In genomic region chr17:32929588-32929987, GRCh38 we compare ENCODE assay signal across 16 cellular contexts. TPM values are rescaled to one million over a fixed set of nuclear protein-coding genes. Genes with fewer than 3 reads are reported as not detected.
DNase-seq lines count a peak whose midpoint lies in the region; ATAC-seq and TF ChIP-seq lines count a peak whose summit lies in the region.
"Had no signal": no experiment of that assay in that cellular context is flagged by ENCODE, and none has a peak within 500 bp of the region (broad histone marks: within the 10 kb centered on the region; RNA-seq: fewer than 3 reads in every experiment).

No MANE protein-coding gene starts in this region.

- TF ChIP-seq CTCF in left ventricle myocardium inferior (IDR thresholded peaks at IDR 0.05; ENCODE audit: borderline replicate concordance) (no peak), endothelial cell (IDR thresholded peaks at IDR 0.05; ENCODE audit: unreplicated experiment) (no peak), nephron progenitor cell (IDR thresholded peaks at IDR 0.05) (no peak), omental fat pad (IDR thresholded peaks at IDR 0.05) (no peak)

- H3K9me3 ChIP-seq in left ventricle myocardium inferior (replicated peaks): no peaks in the 10 kb centered on the region
- H3K9me3 ChIP-seq: A549 had no signal

- H3K27me3 ChIP-seq in left ventricle myocardium inferior (ENCODE audit: low read depth): peaks cover 57% of the 10 kb centered on the region

- no peak overlapping the region for H3K27ac Mint-ChIP-seq in endothelial cell (ENCODE audit: unreplicated experiment)
- peak overlapping the region; percentile 46 for H3K27ac Mint-ChIP-seq in nephron progenitor cell
- H3K27ac Mint-ChIP-seq: naive B cell had no signal

- intact Hi-C loops in left ventricle myocardium inferior (cut with micrococcal nuclease) (no loop called here), cardiac septum (cut with DNase I) (no loop called here)

- H3K27me3 Mint-ChIP-seq in endothelial cell (ENCODE audit: unreplicated experiment) (peaks cover 2% of the 10 kb centered on the region), nephron progenitor cell (ENCODE audit: low read depth, poor library complexity) (no peaks in the 10 kb centered on the region)

- no peaks in the 10 kb centered on the region for H3K4me1 Mint-ChIP-seq in endothelial cell (ENCODE audit: unreplicated experiment)
- H3K4me1 Mint-ChIP-seq in nephron progenitor cell: peaks cover 23% of the 10 kb centered on the region

- POLR2A ChIA-PET in HEK293T (lab: Yijun Ruan, JAX): interaction anchor here (0.5 to 2.4 kb wide), 5 partner anchors 9 to 91 kb away, joined by 3 to 12 read pairs (median 4); no protein-coding TSS in a partner anchor

- peaks cover 16% of the 10 kb centered on the region for H3K4me1 ChIP-seq in left ventricle myocardium inferior

- H3K4me3 Mint-ChIP-seq in endothelial cell (ENCODE audit: unreplicated experiment): peak overlapping the region; percentile 57
- H3K4me3 Mint-ChIP-seq in nephron progenitor cell: no peak overlapping the region
- H3K4me3 Mint-ChIP-seq: naive B cell had no signal

- ATAC-seq in GM21825 (IDR thresholded peaks at IDR 0.05; ENCODE audit: unreplicated experiment) (no peak), omental fat pad (ENCODE audit: low FRiP score) (no peak)
- ATAC-seq: A549, GM12878 had no signal

- DNase-seq in left ventricle myocardium inferior (no peak), cardiac septum (ENCODE audit: low spot score) (no peak), endothelial cell (ENCODE audit: low spot score) (no peak), nephron progenitor cell (no peak), HEK293T (ENCODE audit: extremely low spot score) (no peak), omental fat pad (ENCODE audit: low spot score) (no peak)
- DNase-seq in activated CD4-positive, alpha-beta T cell treated with anti-CD3 and anti-CD28 coated beads, Interleukin-2, amount 50 U/mL, for 1 hour: no peak
- DNase-seq: activated CD4-positive, alpha-beta T cell treated with anti-CD3 and anti-CD28 coated beads, Interleukin-2, amount 50 U/mL, for 48 hours; activated gamma-delta T cell; GOT3; naive B cell; NCI-H1436 treated with DMSO at 0.1 percent for 48 hours; NCI-H510A treated with DMSO at 0.1 percent for 48 hours had no signal

- no peaks in the 10 kb centered on the region for H3K36me3 ChIP-seq in left ventricle myocardium inferior

- H3K36me3 Mint-ChIP-seq in endothelial cell (ENCODE audit: low read depth, unreplicated experiment): peaks cover 5% of the 10 kb centered on the region
- peaks cover 29% of the 10 kb centered on the region for H3K36me3 Mint-ChIP-seq in nephron progenitor cell (ENCODE audit: low read depth)
- H3K36me3 Mint-ChIP-seq: naive B cell had no signal

- H3K4me3 ChIP-seq in left ventricle myocardium inferior: peak overlapping the region; percentile 75
- H3K4me3 ChIP-seq: A549, GM12878 had no signal

- H3K27ac ChIP-seq in left ventricle myocardium inferior (replicated peaks): no peak overlapping the region
- H3K27ac ChIP-seq: A549 had no signal

- CTCF ChIA-PET in HEK293T (lab: Yijun Ruan, JAX): interaction anchor here (0.9 to 1.1 kb wide), 2 partner anchors 17 to 53 kb away, joined by 4 read pairs; partner anchors contain the start of gene MYO1D

- H3K9me3 Mint-ChIP-seq in endothelial cell (ENCODE audit: unreplicated experiment) (no peaks in the 10 kb centered on the region), nephron progenitor cell (peaks cover 3% of the 10 kb centered on the region)

TF ChIP-seq in HEK293T, 16 proteins besides CTCF, POLR2A, EP300 and RAD21:
- TF ChIP-seq CTBP1 (IDR thresholded peaks at IDR 0.05; ENCODE audit: borderline replicate concordance) (no peak), FOXM1 (IDR thresholded peaks at IDR 0.05; ENCODE audit: borderline replicate concordance) (no peak), BHLHE40 (IDR thresholded peaks at IDR 0.05; ENCODE audit: borderline replicate concordance) (no peak), ARNT (IDR thresholded peaks at IDR 0.05) (no peak), ZNF384 (IDR thresholded peaks at IDR 0.05) (no peak), HDGF (IDR thresholded peaks at IDR 0.05; ENCODE audit: borderline replicate concordance) (no peak), FOXA1 (IDR thresholded peaks at IDR 0.05) (no peak), L3MBTL2 (conservative IDR thresholded peaks at IDR 0.05) (no peak), SUZ12 (IDR thresholded peaks at IDR 0.05) (no peak), LEF1 (IDR thresholded peaks at IDR 0.05; ENCODE audit: borderline replicate concordance) (no peak), FOXK2 (IDR thresholded peaks at IDR 0.05) (no peak), TARDBP (IDR thresholded peaks at IDR 0.05) (no peak), SP1 (IDR thresholded peaks at IDR 0.05) (no peak)

RNA-seq across cellular contexts. Expression of gene TMEM98, which starts 1.6 kb away (rescaled TPM):
- total RNA-seq in left ventricle myocardium inferior: 10.1 TPM
- total RNA-seq in cardiac septum: 12.9 TPM
- 84.2 TPM for total RNA-seq in endothelial cell (ENCODE audit: unreplicated experiment)
- total RNA-seq in omental fat pad: 100 to 1,000 TPM in 1 of 4 donors, 10 to 100 TPM in 3; 44.6 to 193 (median 80.3) TPM

RNA-seq across cellular contexts. Expression of gene MYO1D, which starts 52.7 kb away (rescaled TPM):
- total RNA-seq in left ventricle myocardium inferior: 5.5 TPM
- 18.9 TPM for total RNA-seq in cardiac septum
- 26.4 TPM for total RNA-seq in endothelial cell (ENCODE audit: unreplicated experiment)
- total RNA-seq in omental fat pad: 10 to 100 TPM; 36.9 to 49.2 (median 39.5) TPM
